9 cellular contexts compared by ENCODE assay signal in the genomic region with DNA sequence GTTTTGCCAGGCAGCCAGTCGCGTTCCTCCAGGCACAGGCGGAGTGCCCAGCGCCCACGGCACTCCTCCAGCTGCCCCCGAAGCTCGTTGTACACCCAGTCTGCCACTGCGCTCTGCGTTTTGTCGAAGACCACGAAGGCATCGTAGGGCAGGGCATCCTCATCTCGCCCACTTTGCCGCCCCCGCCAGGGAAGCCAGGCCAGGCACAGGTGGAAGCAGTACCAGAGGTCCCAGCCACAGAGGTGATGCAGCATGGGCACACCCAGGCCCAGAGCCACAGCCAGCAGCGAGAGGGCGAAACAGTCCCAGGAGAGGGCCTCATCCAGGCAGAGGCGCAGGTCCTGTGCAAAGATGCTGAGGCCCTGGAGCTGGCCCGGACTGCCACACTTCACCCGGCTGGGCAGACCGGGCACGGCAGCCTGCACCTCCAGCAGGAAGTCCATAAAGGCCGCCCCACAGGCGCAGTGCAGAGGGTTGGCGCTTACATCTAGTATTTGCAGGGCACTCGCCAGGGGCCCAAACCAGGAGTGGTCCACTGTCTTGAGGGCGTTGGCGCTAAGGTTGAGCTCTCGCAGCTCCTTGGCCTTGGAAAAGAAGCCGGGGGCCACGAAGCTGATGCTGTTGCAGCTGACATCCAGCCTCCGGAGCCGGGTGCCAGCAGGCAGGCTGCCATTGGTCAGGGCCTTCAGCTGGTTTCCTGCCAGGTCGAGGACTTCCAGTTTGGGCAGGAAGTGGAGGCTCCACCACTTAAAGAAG. TPM values are rescaled to one million over a fixed set of nuclear protein-coding genes. Genes with fewer than 3 reads are reported as not detected.
A peak's percentile ranks its signal among the peaks of the same experiment; 100 is the strongest.
DNase-seq lines count a peak whose midpoint lies in the region; ATAC-seq and TF ChIP-seq lines count a peak whose summit lies in the region.
"Had no signal": no experiment of that assay in that cellular context is flagged by ENCODE, and none has a peak within 500 bp of the region (broad histone marks: within the 10 kb centered on the region; RNA-seq: fewer than 3 reads in every experiment).

No MANE protein-coding gene starts in this region.

- H3K27me3 ChIP-seq in neural progenitor cell (no peaks in the 10 kb centered on the region), adrenal gland (no peaks in the 10 kb centered on the region)

- no peak overlapping the region for H2AFZ ChIP-seq in neural progenitor cell (replicated peaks)

- TF ChIP-seq CTCF in neural progenitor cell (IDR thresholded peaks at IDR 0.05) (no peak), adrenal gland (IDR thresholded peaks at IDR 0.05) (no peak)

- TF ChIP-seq POLR2A in adrenal gland (IDR thresholded peaks at IDR 0.05), result no peak

- no peaks in the 10 kb centered on the region for H3K9me3 Mint-ChIP-seq in effector memory CD8-positive, alpha-beta T cell
- no peaks in the 10 kb centered on the region for H3K9me3 Mint-ChIP-seq in neural progenitor cell

- H3K4me3 ChIP-seq in neural progenitor cell (no peak overlapping the region), adrenal gland (no peak overlapping the region)

- H3K27ac ChIP-seq in neural progenitor cell (no peak overlapping the region), adrenal gland (no peak overlapping the region)

- peaks cover 57 to 83% of the 10 kb centered on the region in 2 donors for H3K4me1 Mint-ChIP-seq in effector memory CD8-positive, alpha-beta T cell (ENCODE audit: low read depth in 2 of 2)
- peaks cover 2% of the 10 kb centered on the region for H3K4me1 Mint-ChIP-seq in neural progenitor cell

- H3K4me3 Mint-ChIP-seq in effector memory CD8-positive, alpha-beta T cell, result peak overlapping the region; percentile 55 to 85
- H3K4me3 Mint-ChIP-seq in neural progenitor cell, result no peak overlapping the region

- peak; percentile 57 for DNase-seq in stimulated activated CD4-positive, alpha-beta T cell treated with anti-CD3 and anti-CD28 coated beads, Interleukin-15, amount 100 ng/mL, for 24 hours
- no peak for DNase-seq in stimulated activated CD4-positive, alpha-beta T cell treated with anti-CD3 and anti-CD28 coated beads, Interleukin-2, amount 100 ng/mL, for 48 hours
- DNase-seq in activated T-cell treated with anti-CD3 and anti-CD28 coated beads for 48 hours (ENCODE audit: low read depth), result peak; percentile 35
- DNase-seq in effector memory CD8-positive, alpha-beta T cell, result peak in 2 of 3 experiments; percentile 46 to 53
- peak; percentile 42 for DNase-seq in ureter (ENCODE audit: low spot score)
- DNase-seq in neural progenitor cell (ENCODE audit: low spot score), result no peak
- DNase-seq in adrenal gland, result no peak
- DNase-seq in putamen (ENCODE audit: low spot score), result no peak
- DNase-seq: NCI-H748 treated with DMSO at 0.1 percent for 48 hours had no signal

- no peaks in the 10 kb centered on the region for H3K27me3 Mint-ChIP-seq in effector memory CD8-positive, alpha-beta T cell
- H3K27me3 Mint-ChIP-seq in neural progenitor cell (ENCODE audit: insufficient read depth, low read depth), result peaks cover 2% of the 10 kb centered on the region

- intact Hi-C loops in adrenal gland (cut with DNase I), result loop anchor here (5.0 kb wide), 2 partner anchors 106 to 126 kb away; no protein-coding TSS in a partner anchor

- H3K79me2 ChIP-seq in neural progenitor cell (ENCODE audit: low read depth), result no peaks in the 10 kb centered on the region

- H3K36me3 ChIP-seq in neural progenitor cell, result no peaks in the 10 kb centered on the region
- H3K36me3 ChIP-seq in adrenal gland (replicated peaks in 1 of 2), result no peaks in the 10 kb centered on the region

- H3F3A ChIP-seq in neural progenitor cell (ENCODE audit: low read depth), result no peaks in the 10 kb centered on the region

- H3K27ac Mint-ChIP-seq in effector memory CD8-positive, alpha-beta T cell, result peak overlapping the region; percentile 58 to 89
- no peak overlapping the region for H3K27ac Mint-ChIP-seq in neural progenitor cell

- no peak overlapping the region for H3K4me2 ChIP-seq in neural progenitor cell

- no peak overlapping the region for H3K9ac ChIP-seq in neural progenitor cell

- peaks cover 14% of the 10 kb centered on the region for H3K36me3 Mint-ChIP-seq in effector memory CD8-positive, alpha-beta T cell (ENCODE audit: insufficient read depth)
- H3K36me3 Mint-ChIP-seq in neural progenitor cell, result peaks cover under 1% of the 10 kb centered on the region

- peak; percentile 65 for ATAC-seq in effector memory CD8-positive, alpha-beta T cell (replicated peaks)

- H3K4me1 ChIP-seq in neural progenitor cell (peaks cover 3% of the 10 kb centered on the region), adrenal gland (replicated peaks in 1 of 2) (peaks cover 0 to 14% of the 10 kb centered on the region in 2 donors)

- no peaks in the 10 kb centered on the region for H4K20me1 ChIP-seq in neural progenitor cell (ENCODE audit: low read depth)

- 64 to 94% (median 79%) methylated on average over 13 to 34 of the region's 34 CpGs for WGBS in adrenal gland, 4 donors

- H3K9me3 ChIP-seq in neural progenitor cell (ENCODE audit: low read depth) (no peaks in the 10 kb centered on the region), adrenal gland (replicated peaks in 1 of 3) (no peaks in the 10 kb centered on the region)

RNA-seq across cellular contexts. Expression of a gene that starts 3.7 kb away (rescaled TPM):
- 0.26 TPM for total RNA-seq in ureter
- not detected in 2 replicates for total RNA-seq in neural progenitor cell (ENCODE audit: low replicate concordance)
- under 1 TPM in 4 of 8 donors, not detected in 4; under 0.01 to 0.61 (median 0.17) TPM for total RNA-seq in adrenal gland
- polyA plus RNA-seq in adrenal gland, result under 1 TPM in 2 of 3 donors, not detected in 1; 0.34 to 0.56 TPM

RNA-seq across cellular contexts. Expression of a gene that starts 17.2 kb away (rescaled TPM):
- total RNA-seq in ureter (65.3 TPM), neural progenitor cell (ENCODE audit: low replicate concordance) (21.9 and 44.9 TPM in 2 replicates), adrenal gland (10 to 100 TPM; 31.7 to 95.6 (median 59.4) TPM)
- 10 to 100 TPM; 13.6 to 28.2 (median 26.1) TPM for polyA plus RNA-seq in adrenal gland

RNA-seq across cellular contexts. Expression of a gene that starts 23.8 kb away (rescaled TPM):
- total RNA-seq in ureter (144 TPM), neural progenitor cell (ENCODE audit: low replicate concordance) (35.0 and 54.9 TPM in 2 replicates), adrenal gland (1,000 to 10,000 TPM in 1 of 8 donors, 100 to 1,000 TPM in 7; 233 to 3,700 (median 694) TPM)
- 100 to 1,000 TPM in 2 of 3 donors, 10 to 100 TPM in 1; 64.9 to 849 (median 387) TPM for polyA plus RNA-seq in adrenal gland

RNA-seq across cellular contexts. Expression of a gene that starts 23.8 kb away (rescaled TPM):
- total RNA-seq in ureter, result 16.1 TPM
- 1.1 and 3.1 TPM in 2 replicates for total RNA-seq in neural progenitor cell (ENCODE audit: low replicate concordance)
- 10 to 100 TPM; 10.5 to 28.0 (median 22.1) TPM for total RNA-seq in adrenal gland
- polyA plus RNA-seq in adrenal gland, result 10 to 100 TPM in 2 of 3 donors, 1 to 10 TPM in 1; 9.1 to 29.8 (median 23.1) TPM

RNA-seq across cellular contexts. Expression of a gene that starts 56.7 kb away (rescaled TPM):
- total RNA-seq in ureter, result 81.6 TPM
- total RNA-seq in neural progenitor cell (ENCODE audit: low replicate concordance), result 45.4 and 49.2 TPM in 2 replicates
- 10 to 100 TPM; 44.6 to 84.0 (median 59.9) TPM for total RNA-seq in adrenal gland
- polyA plus RNA-seq in adrenal gland, result 10 to 100 TPM; 23.8 to 74.2 (median 24.6) TPM

Comparison
In these comparisons a context has a peak if more than half of its experiments do, and no peak if none do; other contexts are left out.
1. DNase-seq: peak in stimulated activated CD4-positive, alpha-beta T cell treated with anti-CD3 and anti-CD28 coated beads, Interleukin-15, amount 100 ng/mL, for 24 hours (single experiment), activated T-cell treated with anti-CD3 and anti-CD28 coated beads for 48 hours (single experiment), effector memory CD8-positive, alpha-beta T cell (2 of 3) and ureter (single experiment); none in stimulated activated CD4-positive, alpha-beta T cell treated with anti-CD3 and anti-CD28 coated beads, Interleukin-2, amount 100 ng/mL, for 48 hours (0 of 2), neural progenitor cell (single experiment), adrenal gland (0 of 7) and putamen (single experiment).